ENCODE assay signal across 1 cellular context in genomic region chr10:18140149-18140956, GRCh38.
A peak's percentile ranks its signal among the peaks of the same experiment; 100 is the strongest.
TF ChIP-seq lines count a peak whose summit lies in the region.

CACNB2 (plus strand) TSS chr10:18140424.

TF ChIP-seq in H1, 55 proteins besides CTCF, POLR2A, EP300 and RAD21 (continued from another document):
- TF ChIP-seq ASH2L (IDR thresholded peaks at IDR 0.05; ENCODE audit: low read length): peak; percentile 48
- no peak for TF ChIP-seq SIRT6 (IDR thresholded peaks at IDR 0.05; ENCODE audit: low read length)
- TF ChIP-seq NANOG (IDR thresholded peaks at IDR 0.05; ENCODE audit: insufficient read depth, low read depth, low read length, poor library complexity, severe bottlenecking): peak; percentile 11
- TF ChIP-seq PHF8 (conservative IDR thresholded peaks at IDR 0.05; ENCODE audit: low read depth, low read length): peak; percentile 31
- TF ChIP-seq KDM5A (IDR thresholded peaks at IDR 0.05; ENCODE audit: low read length): no peak
- peak; percentile 42 for TF ChIP-seq CTBP2 (IDR thresholded peaks at IDR 0.05; ENCODE audit: borderline replicate concordance, insufficient read depth, insufficient read length, low read length)
- TF ChIP-seq HDAC2 (IDR thresholded peaks at IDR 0.05; ENCODE audit: borderline replicate concordance in 1 of 2, low read depth in 2 of 2, low read length in 2 of 2): peak in 1 of 2 experiments; percentile 4; a peak in 1 of 4 replicates
- TF ChIP-seq TAF7 (optimal IDR thresholded peaks at IDR 0.05; ENCODE audit: borderline replicate concordance, low read depth, low read length): peak; percentile 47
- 0 out of 4 replicates have a peak, but pooled peaks of 1 of the 2 experiments have one; percentile 39 for TF ChIP-seq SIN3A (conservative IDR thresholded peaks at IDR 0.05 in 1 of 2, IDR thresholded peaks at IDR 0.05 in 1 of 2; ENCODE audit: low read depth in 1 of 2, low read length in 2 of 2)
- 0 out of 2 replicates have a peak, but pooled peaks have one; percentile 2 for TF ChIP-seq YY1 (IDR thresholded peaks at IDR 0.05; ENCODE audit: low read depth, low read length)
TF ChIP-seq in H1: peak in this region for 13.
